Comparison of ENCODE assay signal across 8 cellular contexts in genomic region chr22:42930810-42931420, GRCh38.
A peak's percentile ranks its signal among the peaks of the same experiment; 100 is the strongest.
DNase-seq lines count a peak whose midpoint lies in the region; ATAC-seq lines count a peak whose summit lies in the region.

No MANE protein-coding gene starts in this region.

- no peak for DNase-seq in activated naive CD4-positive, alpha-beta T cell treated with anti-CD3 and anti-CD28 coated beads, Interleukin-2, amount 50 U/mL, for 72 hours (ENCODE audit: low spot score in 2 of 2)
- no peak for DNase-seq in activated naive CD4-positive, alpha-beta T cell treated with anti-CD3 and anti-CD28 coated beads, Interleukin-2, amount 10 ng/mL, durations not matched to agents 7 days and 5 days
- no peak for DNase-seq in T-helper 17 cell
- no peak for DNase-seq in immature natural killer cell
- no peak for DNase-seq in NCI-H345 (lab: John Stamatoyannopoulos, UW)
- no peak for DNase-seq in SHP77 treated with DMSO at 0.1 percent for 48 hours (lab: John Stamatoyannopoulos, UW)

- H3K27ac Mint-ChIP-seq in activated naive CD4-positive, alpha-beta T cell treated with anti-CD3 and anti-CD28 coated beads, Interleukin-2, amount 50 U/mL, for 72 hours = peak overlapping the region in 1 of 2 donors; percentile 81
- no peak overlapping the region for H3K27ac Mint-ChIP-seq in activated naive CD4-positive, alpha-beta T cell treated with anti-CD3 and anti-CD28 coated beads, Interleukin-2, amount 10 ng/mL, durations not matched to agents 7 days and 5 days
- peak overlapping the region; percentile 87 for H3K27ac Mint-ChIP-seq in T-helper 17 cell
- H3K27ac Mint-ChIP-seq in immature natural killer cell = peak overlapping the region in 4 of 6 donors; percentile 18 to 60 (median 48)

- CTCF ChIA-PET in activated naive CD4-positive, alpha-beta T cell treated with anti-CD3 and anti-CD28 coated beads, Interleukin-2, amount 10 ng/mL, durations not matched to agents 7 days and 5 days (lab: Charles Lee) = no interaction called here

- no peak overlapping the region for H3K4me3 Mint-ChIP-seq in activated naive CD4-positive, alpha-beta T cell treated with anti-CD3 and anti-CD28 coated beads, Interleukin-2, amount 10 ng/mL, durations not matched to agents 7 days and 5 days
- H3K4me3 Mint-ChIP-seq in T-helper 17 cell (no peak overlapping the region), immature natural killer cell (no peak overlapping the region)

- peak overlapping the region; percentile 61 for H3K27ac ChIP-seq in urinary bladder (ENCODE audit: low read depth)

- H3K4me1 Mint-ChIP-seq in activated naive CD4-positive, alpha-beta T cell treated with anti-CD3 and anti-CD28 coated beads, Interleukin-2, amount 10 ng/mL, durations not matched to agents 7 days and 5 days = peaks cover 26% of the 10 kb centered on the region
- peaks cover 53% of the 10 kb centered on the region for H3K4me1 Mint-ChIP-seq in T-helper 17 cell
- H3K4me1 Mint-ChIP-seq in immature natural killer cell = peaks cover 55 to 61% of the 10 kb centered on the region in 2 donors

- H3K4me3 ChIP-seq in urinary bladder (ENCODE audit: low read depth, low read length) = no peak overlapping the region

- ATAC-seq in activated naive CD4-positive, alpha-beta T cell treated with anti-CD3 and anti-CD28 coated beads, Interleukin-2, amount 50 U/mL, for 72 hours = peak; percentile 32 to 36
- no peak for ATAC-seq in T-helper 17 cell
- ATAC-seq in HG03432 (IDR thresholded peaks at IDR 0.05; ENCODE audit: unreplicated experiment) = no peak

- H3K27me3 Mint-ChIP-seq in activated naive CD4-positive, alpha-beta T cell treated with anti-CD3 and anti-CD28 coated beads, Interleukin-2, amount 10 ng/mL, durations not matched to agents 7 days and 5 days = no peaks in the 10 kb centered on the region
- H3K27me3 Mint-ChIP-seq in T-helper 17 cell = no peaks in the 10 kb centered on the region
- H3K27me3 Mint-ChIP-seq in immature natural killer cell (ENCODE audit: low read depth in 3 of 3) = peaks cover 2 to 3% (median 2%) of the 10 kb centered on the region in 3 donors

- WGBS in urinary bladder = 75% methylated on average over 9 of the region's 9 CpGs

- H3K9me3 Mint-ChIP-seq in activated naive CD4-positive, alpha-beta T cell treated with anti-CD3 and anti-CD28 coated beads, Interleukin-2, amount 50 U/mL, for 72 hours = no peaks in the 10 kb centered on the region
- H3K9me3 Mint-ChIP-seq in activated naive CD4-positive, alpha-beta T cell treated with anti-CD3 and anti-CD28 coated beads, Interleukin-2, amount 10 ng/mL, durations not matched to agents 7 days and 5 days = no peaks in the 10 kb centered on the region
- no peaks in the 10 kb centered on the region for H3K9me3 Mint-ChIP-seq in immature natural killer cell

- H3K36me3 ChIP-seq in urinary bladder (ENCODE audit: insufficient read depth) = no peaks in the 10 kb centered on the region

- no peaks in the 10 kb centered on the region for H3K9me3 ChIP-seq in T-helper 17 cell (ENCODE audit: control insufficient read depth, low read length, poor library complexity, severe bottlenecking)

- no peaks in the 10 kb centered on the region for H3K36me3 Mint-ChIP-seq in activated naive CD4-positive, alpha-beta T cell treated with anti-CD3 and anti-CD28 coated beads, Interleukin-2, amount 50 U/mL, for 72 hours
- no peaks in the 10 kb centered on the region for H3K36me3 Mint-ChIP-seq in activated naive CD4-positive, alpha-beta T cell treated with anti-CD3 and anti-CD28 coated beads, Interleukin-2, amount 10 ng/mL, durations not matched to agents 7 days and 5 days
- H3K36me3 Mint-ChIP-seq in T-helper 17 cell (ENCODE audit: low read depth) = no peaks in the 10 kb centered on the region
- peaks cover 0 to 5% (median 4%) of the 10 kb centered on the region in 3 donors for H3K36me3 Mint-ChIP-seq in immature natural killer cell

- peaks cover 2% of the 10 kb centered on the region for H3K4me1 ChIP-seq in urinary bladder (ENCODE audit: insufficient read depth)

Comparison
In these comparisons a context has a peak if more than half of its experiments do, and no peak if none do; other contexts are left out.
1. ATAC-seq: peak in activated naive CD4-positive, alpha-beta T cell treated with anti-CD3 and anti-CD28 coated beads, Interleukin-2, amount 50 U/mL, for 72 hours (2 of 2); none in T-helper 17 cell (single experiment) and HG03432 (single experiment).